In the genomic region with DNA sequence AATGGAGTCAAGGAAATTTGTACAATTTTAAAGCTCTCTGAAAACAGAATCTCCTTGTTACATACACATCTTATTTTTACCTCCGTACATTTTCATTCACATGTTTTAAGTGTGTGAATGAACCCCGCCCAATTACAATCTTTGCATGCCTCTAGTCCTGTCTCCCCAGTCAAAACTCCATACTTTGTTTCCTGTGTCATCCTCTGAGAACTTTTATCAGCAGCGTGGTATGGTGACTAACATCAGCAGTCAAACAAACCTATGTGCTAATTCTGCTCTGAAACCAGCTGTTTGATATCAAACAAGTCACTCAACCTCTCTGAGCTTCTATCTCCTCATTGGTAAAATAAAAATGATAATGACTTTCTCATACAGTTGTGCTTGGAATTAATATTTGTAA, we compare ENCODE assay signal across 1 cellular context.
A peak's percentile ranks its signal among the peaks of the same experiment; 100 is the strongest.
TF ChIP-seq lines count a peak whose summit lies in the region.

No MANE protein-coding gene starts in this region.

TF ChIP-seq in K562, 482 proteins besides CTCF, POLR2A, EP300 and RAD21:
- TF ChIP-seq FOXP1 (CRISPR knock-in tag; IDR thresholded peaks at IDR 0.05) (no peak), RBM25 (IDR thresholded peaks at IDR 0.05; ENCODE audit: low read depth, low read length, severe bottlenecking) (peak; percentile 24), FOSL1 (tag; conservative IDR thresholded peaks at IDR 0.05) (peak; percentile 52), ZNF551 (CRISPR knock-in tag; IDR thresholded peaks at IDR 0.05) (no peak), HOXB6 (CRISPR knock-in tag; IDR thresholded peaks at IDR 0.05; ENCODE audit: borderline replicate concordance) (no peak), SP2 (IDR thresholded peaks at IDR 0.05; ENCODE audit: extremely low read depth, low read depth, low read length, poor library complexity, severe bottlenecking) (no peak), RFX7 (CRISPR knock-in tag; IDR thresholded peaks at IDR 0.05) (no peak), ZNF77 (CRISPR knock-in tag; IDR thresholded peaks at IDR 0.05) (no peak), HDAC2 (IDR thresholded peaks at IDR 0.05) (no peak), YY1 (IDR thresholded peaks at IDR 0.05; ENCODE audit: borderline replicate concordance in 1 of 3, control insufficient read depth in 1 of 3, extremely low read depth in 1 of 3, insufficient read depth in 3 of 3, insufficient read length in 1 of 3, insufficient replicate concordance in 2 of 3, low read depth in 1 of 3, low read length in 2 of 3) (no peak), ZZZ3 (IDR thresholded peaks at IDR 0.05) (no peak), ZNF175 (CRISPR knock-in tag; IDR thresholded peaks at IDR 0.05; ENCODE audit: low read depth) (no peak), BRF1 (IDR thresholded peaks at IDR 0.05; ENCODE audit: borderline replicate concordance, extremely low read depth, insufficient read length) (no peak), RBM22 (IDR thresholded peaks at IDR 0.05; ENCODE audit: low read depth, low read length, poor library complexity, severe bottlenecking) (no peak), ZNF197 (CRISPR knock-in tag; IDR thresholded peaks at IDR 0.05; ENCODE audit: low read depth) (no peak), ZNF76 (CRISPR knock-in tag; IDR thresholded peaks at IDR 0.05; ENCODE audit: borderline replicate concordance) (no peak), RBM34 (IDR thresholded peaks at IDR 0.05; ENCODE audit: borderline replicate concordance, insufficient read depth, low read length) (no peak), ZFP36 (IDR thresholded peaks at IDR 0.05; ENCODE audit: low read depth, low read length, partially characterized antibody) (peak; percentile 22)
- TF ChIP-seq, protein P1, sequence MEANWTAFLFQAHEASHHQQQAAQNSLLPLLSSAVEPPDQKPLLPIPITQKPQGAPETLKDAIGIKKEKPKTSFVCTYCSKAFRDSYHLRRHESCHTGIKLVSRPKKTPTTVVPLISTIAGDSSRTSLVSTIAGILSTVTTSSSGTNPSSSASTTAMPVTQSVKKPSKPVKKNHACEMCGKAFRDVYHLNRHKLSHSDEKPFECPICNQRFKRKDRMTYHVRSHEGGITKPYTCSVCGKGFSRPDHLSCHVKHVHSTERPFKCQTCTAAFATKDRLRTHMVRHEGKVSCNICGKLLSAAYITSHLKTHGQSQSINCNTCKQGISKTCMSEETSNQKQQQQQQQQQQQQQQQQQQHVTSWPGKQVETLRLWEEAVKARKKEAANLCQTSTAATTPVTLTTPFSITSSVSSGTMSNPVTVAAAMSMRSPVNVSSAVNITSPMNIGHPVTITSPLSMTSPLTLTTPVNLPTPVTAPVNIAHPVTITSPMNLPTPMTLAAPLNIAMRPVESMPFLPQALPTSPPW (CRISPR knock-in tag; IDR thresholded peaks at IDR 0.05): no peak
- TF ChIP-seq, protein P2, sequence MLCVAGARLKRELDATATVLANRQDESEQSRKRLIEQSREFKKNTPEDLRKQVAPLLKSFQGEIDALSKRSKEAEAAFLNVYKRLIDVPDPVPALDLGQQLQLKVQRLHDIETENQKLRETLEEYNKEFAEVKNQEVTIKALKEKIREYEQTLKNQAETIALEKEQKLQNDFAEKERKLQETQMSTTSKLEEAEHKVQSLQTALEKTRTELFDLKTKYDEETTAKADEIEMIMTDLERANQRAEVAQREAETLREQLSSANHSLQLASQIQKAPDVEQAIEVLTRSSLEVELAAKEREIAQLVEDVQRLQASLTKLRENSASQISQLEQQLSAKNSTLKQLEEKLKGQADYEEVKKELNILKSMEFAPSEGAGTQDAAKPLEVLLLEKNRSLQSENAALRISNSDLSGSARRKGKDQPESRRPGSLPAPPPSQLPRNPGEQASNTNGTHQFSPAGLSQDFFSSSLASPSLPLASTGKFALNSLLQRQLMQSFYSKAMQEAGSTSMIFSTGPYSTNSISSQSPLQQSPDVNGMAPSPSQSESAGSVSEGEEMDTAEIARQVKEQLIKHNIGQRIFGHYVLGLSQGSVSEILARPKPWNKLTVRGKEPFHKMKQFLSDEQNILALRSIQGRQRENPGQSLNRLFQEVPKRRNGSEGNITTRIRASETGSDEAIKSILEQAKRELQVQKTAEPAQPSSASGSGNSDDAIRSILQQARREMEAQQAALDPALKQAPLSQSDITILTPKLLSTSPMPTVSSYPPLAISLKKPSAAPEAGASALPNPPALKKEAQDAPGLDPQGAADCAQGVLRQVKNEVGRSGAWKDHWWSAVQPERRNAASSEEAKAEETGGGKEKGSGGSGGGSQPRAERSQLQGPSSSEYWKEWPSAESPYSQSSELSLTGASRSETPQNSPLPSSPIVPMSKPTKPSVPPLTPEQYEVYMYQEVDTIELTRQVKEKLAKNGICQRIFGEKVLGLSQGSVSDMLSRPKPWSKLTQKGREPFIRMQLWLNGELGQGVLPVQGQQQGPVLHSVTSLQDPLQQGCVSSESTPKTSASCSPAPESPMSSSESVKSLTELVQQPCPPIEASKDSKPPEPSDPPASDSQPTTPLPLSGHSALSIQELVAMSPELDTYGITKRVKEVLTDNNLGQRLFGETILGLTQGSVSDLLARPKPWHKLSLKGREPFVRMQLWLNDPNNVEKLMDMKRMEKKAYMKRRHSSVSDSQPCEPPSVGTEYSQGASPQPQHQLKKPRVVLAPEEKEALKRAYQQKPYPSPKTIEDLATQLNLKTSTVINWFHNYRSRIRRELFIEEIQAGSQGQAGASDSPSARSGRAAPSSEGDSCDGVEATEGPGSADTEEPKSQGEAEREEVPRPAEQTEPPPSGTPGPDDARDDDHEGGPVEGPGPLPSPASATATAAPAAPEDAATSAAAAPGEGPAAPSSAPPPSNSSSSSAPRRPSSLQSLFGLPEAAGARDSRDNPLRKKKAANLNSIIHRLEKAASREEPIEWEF (CRISPR knock-in tag; IDR thresholded peaks at IDR 0.05): no peak
- TF ChIP-seq, protein P3, sequence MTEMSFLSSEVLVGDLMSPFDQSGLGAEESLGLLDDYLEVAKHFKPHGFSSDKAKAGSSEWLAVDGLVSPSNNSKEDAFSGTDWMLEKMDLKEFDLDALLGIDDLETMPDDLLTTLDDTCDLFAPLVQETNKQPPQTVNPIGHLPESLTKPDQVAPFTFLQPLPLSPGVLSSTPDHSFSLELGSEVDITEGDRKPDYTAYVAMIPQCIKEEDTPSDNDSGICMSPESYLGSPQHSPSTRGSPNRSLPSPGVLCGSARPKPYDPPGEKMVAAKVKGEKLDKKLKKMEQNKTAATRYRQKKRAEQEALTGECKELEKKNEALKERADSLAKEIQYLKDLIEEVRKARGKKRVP (CRISPR knock-in tag; IDR thresholded peaks at IDR 0.05): no peak
